2 cellular contexts compared by ENCODE assay signal in genomic region chr9:136499935-136500910, GRCh38.
TF ChIP-seq lines count a peak whose summit lies in the region.

No MANE protein-coding gene starts in this region.

TF ChIP-seq in K562, 482 proteins besides CTCF, POLR2A, EP300 and RAD21:
- no peak for TF ChIP-seq REST (CRISPR knock-in tag; IDR thresholded peaks at IDR 0.05; ENCODE audit: low read depth)
- peak; percentile 66 for TF ChIP-seq ZBTB33 (CRISPR knock-in tag; IDR thresholded peaks at IDR 0.05)
- TF ChIP-seq ELK1 (CRISPR knock-in tag; IDR thresholded peaks at IDR 0.05) = no peak

TF ChIP-seq in HEK293T, 16 proteins besides CTCF, POLR2A, EP300 and RAD21:
- TF ChIP-seq ELF4 (IDR thresholded peaks at IDR 0.05) (no peak), FOXM1 (IDR thresholded peaks at IDR 0.05; ENCODE audit: borderline replicate concordance) (no peak), HDGF (IDR thresholded peaks at IDR 0.05; ENCODE audit: borderline replicate concordance) (no peak), SUZ12 (IDR thresholded peaks at IDR 0.05) (no peak), ARNT (IDR thresholded peaks at IDR 0.05) (no peak), LEF1 (IDR thresholded peaks at IDR 0.05; ENCODE audit: borderline replicate concordance) (no peak), FOXK2 (IDR thresholded peaks at IDR 0.05) (no peak), NFRKB (IDR thresholded peaks at IDR 0.05) (no peak), FOXA1 (IDR thresholded peaks at IDR 0.05) (no peak), L3MBTL2 (conservative IDR thresholded peaks at IDR 0.05) (no peak), CTBP1 (IDR thresholded peaks at IDR 0.05; ENCODE audit: borderline replicate concordance) (no peak), PKNOX1 (IDR thresholded peaks at IDR 0.05) (no peak), TARDBP (IDR thresholded peaks at IDR 0.05) (no peak), BHLHE40 (IDR thresholded peaks at IDR 0.05; ENCODE audit: borderline replicate concordance) (no peak), ZNF384 (IDR thresholded peaks at IDR 0.05) (no peak), SP1 (IDR thresholded peaks at IDR 0.05) (no peak)
